In the genomic region with DNA sequence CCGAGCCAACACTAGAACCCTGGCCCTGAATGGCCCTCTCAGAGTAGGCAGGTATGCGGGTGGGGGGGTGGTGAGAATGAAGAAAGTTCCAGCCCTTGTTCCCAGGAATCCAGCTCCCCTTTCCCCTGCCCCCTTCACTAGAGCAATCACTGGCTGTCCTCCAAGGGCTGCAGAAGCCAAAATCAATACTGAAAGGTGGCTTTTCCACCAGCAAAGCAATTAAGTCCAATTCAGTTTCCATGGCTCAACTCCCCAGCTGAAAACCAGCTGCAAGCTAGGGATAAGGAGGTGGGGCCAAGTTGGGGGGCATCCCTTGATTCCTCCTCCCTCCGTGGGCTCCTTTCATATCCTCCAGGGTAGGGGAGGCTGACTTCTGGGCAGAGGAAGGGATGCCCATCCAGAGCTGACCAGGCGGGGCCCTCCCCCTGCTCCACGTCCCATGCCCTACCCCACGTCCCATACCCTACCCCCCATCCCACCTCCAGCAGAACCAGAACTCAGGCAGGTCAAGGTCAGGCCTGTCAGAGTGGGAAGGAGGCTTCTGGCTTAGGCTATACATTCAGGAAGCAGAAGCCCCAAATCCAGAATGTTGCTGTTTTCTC, we compare ENCODE assay signal across 1 cellular context.
TF ChIP-seq lines count a peak whose summit lies in the region.

No MANE protein-coding gene starts in this region.

TF ChIP-seq in GM23338, 12 proteins besides CTCF, POLR2A, EP300 and RAD21 (continued from another document):
- TF ChIP-seq ZNF331 (CRISPR knock-in tag; IDR thresholded peaks at IDR 0.05; ENCODE audit: low read depth) (no peak), JUNB (IDR thresholded peaks at IDR 0.05; ENCODE audit: unreplicated experiment) (no peak), ZNF114 (CRISPR knock-in tag; IDR thresholded peaks at IDR 0.05) (no peak), NANOG (IDR thresholded peaks at IDR 0.05; ENCODE audit: borderline replicate concordance) (no peak)
- TF ChIP-seq, protein P1, sequence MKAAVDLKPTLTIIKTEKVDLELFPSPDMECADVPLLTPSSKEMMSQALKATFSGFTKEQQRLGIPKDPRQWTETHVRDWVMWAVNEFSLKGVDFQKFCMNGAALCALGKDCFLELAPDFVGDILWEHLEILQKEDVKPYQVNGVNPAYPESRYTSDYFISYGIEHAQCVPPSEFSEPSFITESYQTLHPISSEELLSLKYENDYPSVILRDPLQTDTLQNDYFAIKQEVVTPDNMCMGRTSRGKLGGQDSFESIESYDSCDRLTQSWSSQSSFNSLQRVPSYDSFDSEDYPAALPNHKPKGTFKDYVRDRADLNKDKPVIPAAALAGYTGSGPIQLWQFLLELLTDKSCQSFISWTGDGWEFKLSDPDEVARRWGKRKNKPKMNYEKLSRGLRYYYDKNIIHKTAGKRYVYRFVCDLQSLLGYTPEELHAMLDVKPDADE (IDR thresholded peaks at IDR 0.05) = no peak
